Comparison of ENCODE assay signal across 15 cellular contexts in genomic region chr2:127053731-127054603, GRCh38. TPM values are rescaled to one million over a fixed set of nuclear protein-coding genes. Genes with fewer than 3 reads are reported as not detected.
DNase-seq lines count a peak whose midpoint lies in the region; ATAC-seq, FAIRE-seq and TF ChIP-seq lines count a peak whose summit lies in the region.
"Had no signal": no experiment of that assay in that cellular context is flagged by ENCODE, and none has a peak within 500 bp of the region (broad histone marks: within the 10 kb centered on the region; RNA-seq: fewer than 3 reads in every experiment).

No MANE protein-coding gene starts in this region.

- H3K4me2 ChIP-seq in astrocyte (ENCODE audit: low read length) (no peak overlapping the region), PC-3 (ENCODE audit: low read length) (no peak overlapping the region)

- H3K9ac ChIP-seq in astrocyte (ENCODE audit: low read length) (no peak overlapping the region), kidney (ENCODE audit: low read length in 2 of 2) (no peak overlapping the region), PC-3 (ENCODE audit: low read length) (no peak overlapping the region)

- peaks cover 76% of the 10 kb centered on the region for H3K36me3 Mint-ChIP-seq in Caco-2 (ENCODE audit: insufficient read depth, unreplicated experiment)
- peaks cover 13% of the 10 kb centered on the region for H3K36me3 Mint-ChIP-seq in astrocyte (ENCODE audit: low read depth, unreplicated experiment)

- H3K9me3 Mint-ChIP-seq in Caco-2 (ENCODE audit: unreplicated experiment) (no peaks in the 10 kb centered on the region), astrocyte (ENCODE audit: unreplicated experiment) (no peaks in the 10 kb centered on the region)
- H3K9me3 Mint-ChIP-seq: activated T-helper 1 cell treated with anti-CD3 and anti-CD28 coated beads, Interleukin-12 subunit alpha, Interleukin-12 subunit beta, Interleukin-2, Interleukin-4 antibody, amounts not matched to agents 30 ng/mL and 10 ng/mL and 1 ng/mL, durations not matched to agents 14 hours and 24 hours and 36 hours; CD4-positive, alpha-beta memory T cell; naive B cell had no signal

- peaks cover 7% of the 10 kb centered on the region for H3K4me1 Mint-ChIP-seq in Caco-2 (ENCODE audit: low read depth, unreplicated experiment)
- H3K4me1 Mint-ChIP-seq in astrocyte (ENCODE audit: low read depth, unreplicated experiment) = no peaks in the 10 kb centered on the region

- DNase-seq in Caco-2 = peak in 1 of 2 experiments; percentile 45
- peak; percentile 14 for DNase-seq in astrocyte (ENCODE audit: low read depth)
- peak; percentile 71 for DNase-seq in kidney
- DNase-seq in retinal pigment epithelial cell (ENCODE audit: low read depth) = peak; percentile 8
- no peak for DNase-seq in PC-3
- DNase-seq in NK-92 treated with Interleukin-12 subunit alpha and Interleukin-12 subunit beta, amount 100 ng/mL, for 24 hours (lab: John Stamatoyannopoulos, UW) = no peak
- DNase-seq: effector CD8-positive, alpha-beta T cell; GDM1; naive B cell had no signal

- CTCF ChIA-PET in Caco-2 (lab: Charles Lee) = interaction anchor here (1.0 kb wide), 1 partner anchor 275 kb away, joined by 3 read pairs; no protein-coding TSS in a partner anchor
- CTCF ChIA-PET in PC-3 (lab: Charles Lee) = no interaction called here

- no peaks in the 10 kb centered on the region for H3F3A ChIP-seq in PC-3 (ENCODE audit: low read length, unreplicated experiment)

- H3K4me3 ChIP-seq in Caco-2 (ENCODE audit: low read depth, low read length) (no peak overlapping the region), astrocyte (ENCODE audit: insufficient read depth, low read depth, low read length) (no peak overlapping the region), kidney (ENCODE audit: low read length in 2 of 2) (no peak overlapping the region), retinal pigment epithelial cell (ENCODE audit: low read length) (no peak overlapping the region), PC-3 (ENCODE audit: low read length) (no peak overlapping the region)

- H3K27ac Mint-ChIP-seq in Caco-2 (ENCODE audit: unreplicated experiment) = peak overlapping the region; percentile 64
- H3K27ac Mint-ChIP-seq in astrocyte (ENCODE audit: unreplicated experiment) = no peak overlapping the region
- H3K27ac Mint-ChIP-seq: activated T-helper 1 cell treated with anti-CD3 and anti-CD28 coated beads, Interleukin-12 subunit alpha, Interleukin-12 subunit beta, Interleukin-2, Interleukin-4 antibody, amounts not matched to agents 30 ng/mL and 10 ng/mL and 1 ng/mL, durations not matched to agents 14 hours and 24 hours and 36 hours had no signal

- intact Hi-C loops in Caco-2 (cut with micrococcal nuclease; ENCODE audit: unreplicated experiment) (no loop called here), kidney (cut with DNase I) (no loop called here), PC-3 (cut with micrococcal nuclease) (no loop called here)

- H3K27me3 ChIP-seq in Caco-2 (replicated peaks; ENCODE audit: control insufficient read depth, insufficient read depth, low read length) = no peaks in the 10 kb centered on the region
- H3K27me3 ChIP-seq in astrocyte (ENCODE audit: insufficient read depth, low read length) = no peaks in the 10 kb centered on the region
- no peaks in the 10 kb centered on the region for H3K27me3 ChIP-seq in PC-3 (ENCODE audit: low read length)

- H3K36me3 ChIP-seq in Caco-2 (ENCODE audit: control insufficient read depth, insufficient read depth, low read length) (peaks cover 3% of the 10 kb centered on the region), astrocyte (ENCODE audit: insufficient read depth, low read length) (no peaks in the 10 kb centered on the region), kidney (ENCODE audit: control insufficient read depth in 1 of 2, insufficient read depth in 2 of 2, low read length in 2 of 2) (no peaks in the 10 kb centered on the region), PC-3 (ENCODE audit: low read depth, low read length) (no peaks in the 10 kb centered on the region)

- H3K4me3 Mint-ChIP-seq in Caco-2 (ENCODE audit: unreplicated experiment) = no peak overlapping the region
- H3K4me3 Mint-ChIP-seq in astrocyte (ENCODE audit: unreplicated experiment) = no peak overlapping the region
- H3K4me3 Mint-ChIP-seq: activated T-helper 1 cell treated with anti-CD3 and anti-CD28 coated beads, Interleukin-12 subunit alpha, Interleukin-12 subunit beta, Interleukin-2, Interleukin-4 antibody, amounts not matched to agents 30 ng/mL and 10 ng/mL and 1 ng/mL, durations not matched to agents 14 hours and 24 hours and 36 hours had no signal

- H3K4me1 ChIP-seq in Caco-2 = peaks cover 9% of the 10 kb centered on the region; the same call in 1 of the 2 replicates
- H3K4me1 ChIP-seq in astrocyte (ENCODE audit: insufficient read depth, low read length) = no peaks in the 10 kb centered on the region
- H3K4me1 ChIP-seq in kidney (ENCODE audit: control insufficient read depth in 1 of 2, insufficient read depth in 1 of 2, low read depth in 1 of 2, low read length in 2 of 2) = peaks cover 4 to 12% of the 10 kb centered on the region in 2 donors
- no peaks in the 10 kb centered on the region for H3K4me1 ChIP-seq in PC-3 (ENCODE audit: insufficient read depth, low read length)

- H3K27ac ChIP-seq in astrocyte (ENCODE audit: low read depth, low read length) = no peak overlapping the region
- H3K27ac ChIP-seq in kidney (ENCODE audit: low read depth in 2 of 2, low read length in 2 of 2) = peak overlapping the region; percentile 28 to 51
- no peak overlapping the region for H3K27ac ChIP-seq in PC-3 (ENCODE audit: low read length)

- H3K9me3 ChIP-seq in Caco-2 = no peaks in the 10 kb centered on the region
- H3K9me3 ChIP-seq in astrocyte (ENCODE audit: insufficient read depth, low read depth, low read length) = no peaks in the 10 kb centered on the region
- H3K9me3 ChIP-seq in kidney (ENCODE audit: control insufficient read depth in 1 of 2, low read length in 2 of 2) = no peaks in the 10 kb centered on the region
- no peaks in the 10 kb centered on the region for H3K9me3 ChIP-seq in PC-3 (ENCODE audit: low read length)

- FAIRE-seq in astrocyte (lab: Jason Lieb, UNC) = no peak
- no peak for FAIRE-seq in kidney (lab: Jason Lieb, UNC)
- FAIRE-seq: frontal cortex, islet of Langerhans had no signal

- TF ChIP-seq CTCF in Caco-2 (IDR thresholded peaks at IDR 0.05; ENCODE audit: insufficient read depth in 1 of 2, low read depth in 1 of 2, low read length in 1 of 2, severe bottlenecking in 1 of 2, unreplicated experiment in 1 of 2) = no peak
- no peak for TF ChIP-seq CTCF in astrocyte (IDR thresholded peaks at IDR 0.05; ENCODE audit: insufficient read depth, low read depth, low read length)
- no peak for TF ChIP-seq CTCF in kidney (IDR thresholded peaks at IDR 0.05; ENCODE audit: borderline replicate concordance, extremely low read depth, insufficient read depth)
- no peak for TF ChIP-seq CTCF in retinal pigment epithelial cell (conservative IDR thresholded peaks at IDR 0.05; ENCODE audit: low read depth, low read length)
- TF ChIP-seq CTCF in PC-3 (conservative IDR thresholded peaks at IDR 0.05; ENCODE audit: low read depth, low read length) = no peak

- H3K79me2 ChIP-seq in astrocyte (ENCODE audit: insufficient read depth, low read length) (no peaks in the 10 kb centered on the region), PC-3 (ENCODE audit: low read length) (no peaks in the 10 kb centered on the region)

- BruUV-seq in Caco-2 (replicated peaks; lab: Mats Ljungman, UMichigan) (no TSS peak), PC-3 (replicated peaks; lab: Mats Ljungman, UMichigan) (no TSS peak)

- POLR2A ChIA-PET in Caco-2 (lab: Charles Lee) (no interaction called here), PC-3 (lab: Charles Lee; ENCODE audit: unreplicated experiment) (no interaction called here)

- H3K27me3 Mint-ChIP-seq in Caco-2 (ENCODE audit: insufficient read depth, unreplicated experiment) (no peaks in the 10 kb centered on the region), astrocyte (ENCODE audit: low read depth, unreplicated experiment) (no peaks in the 10 kb centered on the region)
- H3K27me3 Mint-ChIP-seq: CD4-positive, alpha-beta memory T cell; naive B cell had no signal

- H2AFZ ChIP-seq in astrocyte (ENCODE audit: low read depth, low read length) = no peak overlapping the region
- H2AFZ ChIP-seq in PC-3 (ENCODE audit: low read length) = no peak overlapping the region

- no peaks in the 10 kb centered on the region for H3K9me2 ChIP-seq in PC-3 (replicated peaks; ENCODE audit: low read length)

- ATAC-seq in PC-3 (no peak), GM19455 (IDR thresholded peaks at IDR 0.05; ENCODE audit: unreplicated experiment) (no peak), GM18502 (IDR thresholded peaks at IDR 0.05; ENCODE audit: poor library complexity, unreplicated experiment) (no peak)

- H4K20me1 ChIP-seq in astrocyte (ENCODE audit: insufficient read depth, low read length) = no peaks in the 10 kb centered on the region
- H4K20me1 ChIP-seq in PC-3 (ENCODE audit: low read length) = no peaks in the 10 kb centered on the region

RNA-seq across cellular contexts. Expression of gene BIN1, which starts 53.0 kb away (rescaled TPM):
- total RNA-seq in Caco-2 (2022) (198 and 205 TPM in 2 replicates), astrocyte (50.2 and 51.0 TPM in 2 replicates), kidney (121 TPM), PC-3 (2014; rRNA removed) (58.9 and 77.5 TPM in 2 replicates)
- polyA plus RNA-seq in kidney (ENCODE audit: insufficient read depth, low read depth, low replicate concordance) = 167 TPM

Comparison
In these comparisons a context has a peak if more than half of its experiments do, and no peak if none do; other contexts are left out.
1. DNase-seq: peak in astrocyte (single experiment), kidney (single experiment) and retinal pigment epithelial cell (single experiment); none in PC-3 (single experiment) and NK-92 treated with Interleukin-12 subunit alpha and Interleukin-12 subunit beta, amount 100 ng/mL, for 24 hours (single experiment).
2. H3K27ac ChIP-seq: peak in kidney (2 of 2); none in astrocyte (single experiment) and PC-3 (single experiment).